ENCODE assay signal across 1 cellular context in genomic region chr2:181376999-181377398, GRCh38.
TF ChIP-seq lines count a peak whose summit lies in the region.

No MANE protein-coding gene starts in this region.

TF ChIP-seq in K562, 482 proteins besides CTCF, POLR2A, EP300 and RAD21 (continued from another document):
- TF ChIP-seq ZBTB40 (IDR thresholded peaks at IDR 0.05) (no peak), ZBTB40 (CRISPR knock-in tag; IDR thresholded peaks at IDR 0.05) (no peak)
